Comparison of ENCODE assay signal across 8 cellular contexts in genomic region chr9:133787749-133788015, GRCh38. TPM values are rescaled to one million over a fixed set of nuclear protein-coding genes. Genes with fewer than 3 reads are reported as not detected.
A peak's percentile ranks its signal among the peaks of the same experiment; 100 is the strongest.
DNase-seq lines count a peak whose midpoint lies in the region; ATAC-seq and TF ChIP-seq lines count a peak whose summit lies in the region.

No MANE protein-coding gene starts in this region.

- DNase-seq in ELF-1 (ENCODE audit: low read depth, low spot score): peak; percentile 69
- DNase-seq in RWPE1 (ENCODE audit: low spot score): peak; percentile 44
- DNase-seq in islet precursor cell: peak; percentile 93
- no peak for DNase-seq in OCI-M2 (lab: John Stamatoyannopoulos, UW; ENCODE audit: unreplicated experiment)
- DNase-seq in H4 (ENCODE audit: low spot score): no peak

- CTCF ChIA-PET in RWPE1 (lab: Yijun Ruan, JAX): interaction anchor here (1.1 kb wide), 1 partner anchor 207 kb away, joined by 6 read pairs; no protein-coding TSS in a partner anchor

- TF ChIP-seq CTCF in RWPE1 (conservative IDR thresholded peaks at IDR 0.05; ENCODE audit: low read depth): no peak

- H3K27ac ChIP-seq in RWPE1: peak overlapping the region; percentile 63

- ATAC-seq in GM21786 (IDR thresholded peaks at IDR 0.05; ENCODE audit: unreplicated experiment) (peak; percentile 55), GM18907 (IDR thresholded peaks at IDR 0.05; ENCODE audit: unreplicated experiment) (no peak), GM19467 (IDR thresholded peaks at IDR 0.05; ENCODE audit: unreplicated experiment) (no peak)

- POLR2A ChIA-PET in RWPE1 (lab: Yijun Ruan, JAX; ENCODE audit: low non-redundant PET): no interaction called here

RNA-seq across cellular contexts. Expression of gene SARDH, which starts 49.5 kb away (rescaled TPM):
- total RNA-seq in H4 (2014; rRNA removed; shearing (Covaris generic)): 0.06 and 0.49 TPM in 2 replicates

Comparison
In these comparisons a context has a peak if more than half of its experiments do, and no peak if none do; other contexts are left out.
1. DNase-seq: peak in ELF-1 (single experiment), RWPE1 (single experiment) and islet precursor cell (single experiment); none in OCI-M2 (single experiment) and H4 (single experiment).